Comparison of ENCODE assay signal across 9 cellular contexts in genomic region chr4:2948895-2949781, GRCh38. TPM values are rescaled to one million over a fixed set of nuclear protein-coding genes. Genes with fewer than 3 reads are reported as not detected.
DNase-seq lines count a peak whose midpoint lies in the region; ATAC-seq and TF ChIP-seq lines count a peak whose summit lies in the region.
"Had no signal": no experiment of that assay in that cellular context is flagged by ENCODE, and none has a peak within 500 bp of the region (broad histone marks: within the 10 kb centered on the region; RNA-seq: fewer than 3 reads in every experiment).

No MANE protein-coding gene starts in this region.

- POLR2A ChIA-PET in Panc1 (lab: Charles Lee) = no interaction called here

- CTCF ChIA-PET in Panc1 (lab: Charles Lee) = interaction anchor here (0.6 to 1.0 kb wide), 2 partner anchors 89 to 136 kb away, joined by 6 to 8 read pairs; no protein-coding TSS in a partner anchor

- H3K4me3 ChIP-seq in Panc1 (ENCODE audit: low read depth in 2 of 2, low read length in 2 of 2) = no peak overlapping the region
- no peak overlapping the region for H3K4me3 ChIP-seq in epithelial cell of proximal tubule (ENCODE audit: low read depth, low read length)
- no peak overlapping the region for H3K4me3 ChIP-seq in psoas muscle

- 90 to 95% (median 90%) methylated on average over 14 of the region's 14 CpGs for WGBS in psoas muscle, 3 donors

- H3K27ac ChIP-seq in Panc1 (ENCODE audit: low read length) (no peak overlapping the region), psoas muscle (no peak overlapping the region)

- in situ Hi-C loops in Panc1 (cut with HindIII; ENCODE audit: low pct_unique_long_range_greater_than_20kb, low sequenced_read_pairs) = no loop called here

- BruUV-seq in Panc1 (replicated peaks; lab: Mats Ljungman, UMichigan) = no TSS peak

- H3K9me3 ChIP-seq in Panc1 (ENCODE audit: control insufficient read depth, insufficient read depth, low read depth, low read length) = no peaks in the 10 kb centered on the region
- no peaks in the 10 kb centered on the region for H3K9me3 ChIP-seq in psoas muscle

- no peaks in the 10 kb centered on the region for H3K27me3 ChIP-seq in Panc1 (ENCODE audit: control insufficient read depth, insufficient read depth, low read length)
- H3K27me3 ChIP-seq in psoas muscle (ENCODE audit: insufficient read depth in 3 of 3, low read length in 2 of 3) = no peaks in the 10 kb centered on the region

- intact Hi-C loops in Panc1 (cut with micrococcal nuclease; ENCODE audit: unreplicated experiment) = no loop called here
- intact Hi-C loops in psoas muscle (cut with DNase I) = no loop called here

- DNase-seq in DMS 273 (lab: John Stamatoyannopoulos, UW; ENCODE audit: unreplicated experiment) (peak; percentile 17), DMS 273 treated with DMSO at 0.1 percent for 48 hours (lab: John Stamatoyannopoulos, UW) (no peak), Panc1 (ENCODE audit: low read depth, low spot score) (no peak), epithelial cell of proximal tubule (ENCODE audit: low read depth) (no peak), psoas muscle (peak in 1 of 2 donors; percentile 60), ecto neural progenitor cell (ENCODE audit: low spot score) (no peak), inferior parietal cortex (ENCODE audit: extremely low spot score) (no peak)
- DNase-seq: 8988T had no signal

- H3K4me1 ChIP-seq in Panc1 (ENCODE audit: control insufficient read depth, insufficient read depth, low read length) (no peaks in the 10 kb centered on the region), psoas muscle (no peaks in the 10 kb centered on the region)

- no peak for TF ChIP-seq CTCF in Panc1 (IDR thresholded peaks at IDR 0.05)
- peak; percentile 67 for TF ChIP-seq CTCF in epithelial cell of proximal tubule (conservative IDR thresholded peaks at IDR 0.05; ENCODE audit: low read depth, low read length)
- TF ChIP-seq CTCF in psoas muscle (IDR thresholded peaks at IDR 0.05) = peak; percentile 42

- ATAC-seq in Panc1 = peak; percentile 88
- ATAC-seq in psoas muscle = peak; percentile 64 to 69 (median 68)
- ATAC-seq in GM18907 (IDR thresholded peaks at IDR 0.05; ENCODE audit: unreplicated experiment) = no peak

- peaks cover 17% of the 10 kb centered on the region for H3K36me3 ChIP-seq in Panc1 (ENCODE audit: control insufficient read depth, insufficient read depth, low read length)
- peaks cover 17 to 99% of the 10 kb centered on the region in 2 donors for H3K36me3 ChIP-seq in psoas muscle (ENCODE audit: insufficient read depth in 1 of 2, low read depth in 1 of 2)

RNA-seq across cellular contexts. Expression of gene NOP14, which starts 14.1 kb away (rescaled TPM):
- total RNA-seq in Panc1 (2021; ENCODE audit: unreplicated experiment) (32.9 TPM), epithelial cell of proximal tubule (26.0 and 35.1 TPM in 2 replicates), psoas muscle (10 to 100 TPM; 28.0 to 45.1 (median 43.9) TPM)
- 26.3 TPM for polyA plus RNA-seq in Panc1 (2012; ENCODE audit: insufficient read length)
- 10 to 100 TPM; 24.7 to 48.1 (median 45.0) TPM for polyA plus RNA-seq in psoas muscle

RNA-seq across cellular contexts. Expression of gene GRK4, which starts 14.2 kb away (rescaled TPM):
- total RNA-seq in Panc1 (2021; ENCODE audit: unreplicated experiment) (2.5 TPM), epithelial cell of proximal tubule (1.3 and 2.8 TPM in 2 replicates), psoas muscle (1 to 10 TPM; 5.9 to 7.9 (median 6.9) TPM)
- 2.1 TPM for polyA plus RNA-seq in Panc1 (2012; ENCODE audit: insufficient read length)
- polyA plus RNA-seq in psoas muscle = 1 to 10 TPM; 5.8 to 9.2 (median 6.6) TPM
